21 cellular contexts compared by ENCODE assay signal in the genomic region with DNA sequence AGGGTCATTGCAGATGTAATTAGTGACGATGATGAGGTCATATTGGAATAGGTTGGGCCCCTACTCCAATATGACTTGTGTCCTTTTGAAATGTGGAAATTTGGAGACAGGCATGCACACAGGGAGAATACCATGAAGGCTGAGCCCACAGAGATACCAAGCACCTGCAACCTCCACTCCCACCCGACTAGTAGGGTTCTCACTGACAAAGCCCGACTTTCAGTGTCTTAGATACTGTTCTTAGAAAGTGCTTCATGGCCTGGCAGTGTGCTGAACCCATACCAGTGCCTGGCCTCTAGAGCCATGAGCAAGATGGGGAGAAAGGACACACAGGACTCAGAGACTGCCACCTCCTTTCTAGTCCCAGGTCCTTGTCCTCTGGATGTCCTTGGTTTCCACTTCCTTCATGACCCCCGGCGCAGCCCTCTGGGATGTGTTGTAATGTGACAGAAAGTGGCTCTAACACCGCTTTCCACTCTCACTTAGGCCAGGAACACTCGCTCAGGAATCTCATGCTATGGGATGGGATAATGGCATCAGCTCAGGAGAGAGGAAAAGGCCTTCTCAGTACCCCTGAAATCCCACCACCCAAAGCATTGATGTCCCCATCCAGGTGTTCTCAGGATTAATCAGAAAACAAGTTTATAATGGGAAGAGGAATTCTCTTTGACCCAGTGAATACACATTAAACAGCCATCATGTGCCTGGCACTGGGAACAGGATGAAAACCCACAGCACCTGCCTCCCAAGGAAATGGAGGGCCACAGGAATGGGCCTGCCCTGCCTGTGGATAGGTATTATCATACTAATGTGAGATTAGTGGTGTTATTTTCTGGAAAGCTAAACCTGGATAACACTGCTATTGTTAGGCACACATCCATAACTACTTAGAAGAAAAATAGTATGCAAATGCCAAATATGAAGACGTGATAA. TPM values are rescaled to one million over a fixed set of nuclear protein-coding genes. Genes with fewer than 3 reads are reported as not detected.
DNase-seq lines count a peak whose midpoint lies in the region; ATAC-seq and TF ChIP-seq lines count a peak whose summit lies in the region.
"Had no signal": no experiment of that assay in that cellular context is flagged by ENCODE, and none has a peak within 500 bp of the region (broad histone marks: within the 10 kb centered on the region; RNA-seq: fewer than 3 reads in every experiment).

No MANE protein-coding gene starts in this region.

- POLR2A ChIA-PET in CD8-positive, alpha-beta T cell (lab: Charles Lee): no interaction called here
- POLR2A ChIA-PET in naive thymus-derived CD8-positive, alpha-beta T cell (lab: Charles Lee): no interaction called here

- no peaks in the 10 kb centered on the region for H3K27me3 ChIP-seq in CD8-positive, alpha-beta T cell (ENCODE audit: insufficient read depth, low read length)
- H3K27me3 ChIP-seq in endodermal cell (ENCODE audit: control insufficient read depth, insufficient read depth, low read length, poor library complexity, severe bottlenecking): no peaks in the 10 kb centered on the region
- H3K27me3 ChIP-seq: transverse colon had no signal

- peaks cover 21% of the 10 kb centered on the region for H3K36me3 ChIP-seq in CD8-positive, alpha-beta T cell (ENCODE audit: insufficient read depth, low read length)
- H3K36me3 ChIP-seq in endodermal cell (ENCODE audit: control insufficient read depth, insufficient read depth, low read length): peaks cover 44% of the 10 kb centered on the region
- H3K36me3 ChIP-seq: transverse colon had no signal

- CTCF ChIA-PET in CD8-positive, alpha-beta T cell (lab: Charles Lee): no interaction called here

- intact Hi-C loops in CD8-positive, alpha-beta T cell (cut with DNase I, micrococcal nuclease): no loop called here
- intact Hi-C loops in Right ventricle myocardium superior (cut with DNase I): no loop called here

- H3K36me3 Mint-ChIP-seq in CD8-positive, alpha-beta T cell: peaks cover 48% of the 10 kb centered on the region
- no peaks in the 10 kb centered on the region for H3K36me3 Mint-ChIP-seq in activated naive CD8-positive, alpha-beta T cell
- peaks cover 0 to 51% (median 8%) of the 10 kb centered on the region in 3 donors for H3K36me3 Mint-ChIP-seq in naive thymus-derived CD8-positive, alpha-beta T cell
- H3K36me3 Mint-ChIP-seq in endodermal cell (ENCODE audit: low read depth): peaks cover 32% of the 10 kb centered on the region

- no peak overlapping the region for H3K9ac ChIP-seq in endodermal cell (ENCODE audit: extremely low read depth, low read length, poor library complexity, severe bottlenecking)
- H3K9ac ChIP-seq: SK-N-SH had no signal

- H3K9me3 ChIP-seq in CD8-positive, alpha-beta T cell (ENCODE audit: low read length): no peaks in the 10 kb centered on the region
- H3K9me3 ChIP-seq in endodermal cell (ENCODE audit: control insufficient read depth, low read length): no peaks in the 10 kb centered on the region
- H3K9me3 ChIP-seq: SK-N-SH, transverse colon had no signal

- no peak for TF ChIP-seq CTCF in CD8-positive, alpha-beta T cell (IDR thresholded peaks at IDR 0.05)
- no peak for TF ChIP-seq CTCF in endodermal cell (conservative IDR thresholded peaks at IDR 0.05)

- H3K27me3 Mint-ChIP-seq in CD8-positive, alpha-beta T cell (ENCODE audit: low read depth): no peaks in the 10 kb centered on the region
- H3K27me3 Mint-ChIP-seq in activated naive CD8-positive, alpha-beta T cell: no peaks in the 10 kb centered on the region
- H3K27me3 Mint-ChIP-seq in naive thymus-derived CD8-positive, alpha-beta T cell: no peaks in the 10 kb centered on the region
- H3K27me3 Mint-ChIP-seq in endodermal cell (ENCODE audit: insufficient read depth): no peaks in the 10 kb centered on the region

- TF ChIP-seq POLR2A in GM18505 (IDR thresholded peaks at IDR 0.05; ENCODE audit: borderline replicate concordance, extremely low read depth, insufficient read depth, insufficient read length): peak; percentile 40

- H3K4me1 Mint-ChIP-seq in CD8-positive, alpha-beta T cell (ENCODE audit: low read depth): peaks cover 7% of the 10 kb centered on the region
- H3K4me1 Mint-ChIP-seq in activated naive CD8-positive, alpha-beta T cell (ENCODE audit: low read depth): peaks cover 3% of the 10 kb centered on the region
- peaks cover 7 to 11% (median 10%) of the 10 kb centered on the region in 4 donors for H3K4me1 Mint-ChIP-seq in naive thymus-derived CD8-positive, alpha-beta T cell
- peaks cover 2% of the 10 kb centered on the region for H3K4me1 Mint-ChIP-seq in endodermal cell

- 90 to 100% methylated on average over 4 to 8 of the region's 8 CpGs for WGBS in endodermal cell (ENCODE audit: insufficient coverage in 1 of 2, insufficient read length in 1 of 2), 2 experiments

- H3K4me1 ChIP-seq in CD8-positive, alpha-beta T cell (ENCODE audit: insufficient read depth, low read length): peaks cover under 1% of the 10 kb centered on the region
- no peaks in the 10 kb centered on the region for H3K4me1 ChIP-seq in endodermal cell (ENCODE audit: control insufficient read depth, insufficient read depth, low read length)

- DNase-seq in CD8-positive, alpha-beta T cell: no peak
- no peak for DNase-seq in naive thymus-derived CD8-positive, alpha-beta T cell
- DNase-seq in endodermal cell (no peak), Right ventricle myocardium superior (no peak)
- DNase-seq: activated naive CD4-positive, alpha-beta T cell; effector CD8-positive, alpha-beta T cell; KBM-7; NCI-H1048; NCI-H2081; NCI-H446 treated with DMSO at 0.1 percent for 48 hours; occipital lobe; SK-N-SH; stimulated activated naive CD4-positive, alpha-beta T cell; T1000; transverse colon had no signal

- no peak for ATAC-seq in CD8-positive, alpha-beta T cell
- ATAC-seq in GM18505 (IDR thresholded peaks at IDR 0.05; ENCODE audit: unreplicated experiment): no peak
- no peak for ATAC-seq in naive thymus-derived CD8-positive, alpha-beta T cell
- no peak for ATAC-seq in HG03378 (IDR thresholded peaks at IDR 0.05; ENCODE audit: unreplicated experiment)
- no peak for ATAC-seq in GM21526 (IDR thresholded peaks at IDR 0.05; ENCODE audit: low FRiP score, unreplicated experiment)
- ATAC-seq in Right ventricle myocardium superior (ENCODE audit: poor library complexity): no peak
- ATAC-seq: activated CD4-positive, CD25-positive, alpha-beta regulatory T cell treated with anti-CD3 and anti-CD28 coated beads, Interleukin-2, amount 50 U/mL, for 24 hours; HCT116 had no signal

- no peaks in the 10 kb centered on the region for H3K9me3 Mint-ChIP-seq in CD8-positive, alpha-beta T cell
- no peaks in the 10 kb centered on the region for H3K9me3 Mint-ChIP-seq in activated naive CD8-positive, alpha-beta T cell (ENCODE audit: low read depth)
- H3K9me3 Mint-ChIP-seq in naive thymus-derived CD8-positive, alpha-beta T cell: no peaks in the 10 kb centered on the region
- no peaks in the 10 kb centered on the region for H3K9me3 Mint-ChIP-seq in endodermal cell

- H3K4me3 Mint-ChIP-seq in CD8-positive, alpha-beta T cell: no peak overlapping the region
- H3K4me3 Mint-ChIP-seq in activated naive CD8-positive, alpha-beta T cell: no peak overlapping the region
- H3K4me3 Mint-ChIP-seq in naive thymus-derived CD8-positive, alpha-beta T cell: peak overlapping the region in 1 of 10 donors; percentile 34
- no peak overlapping the region for H3K4me3 Mint-ChIP-seq in endodermal cell

- H3K27ac ChIP-seq in CD8-positive, alpha-beta T cell (ENCODE audit: low read depth, low read length): no peak overlapping the region
- H3K27ac ChIP-seq in endodermal cell (ENCODE audit: low read depth, low read length): no peak overlapping the region
- H3K27ac ChIP-seq: transverse colon had no signal

- H3K4me3 ChIP-seq in CD8-positive, alpha-beta T cell (ENCODE audit: low read depth, low read length): no peak overlapping the region
- H3K4me3 ChIP-seq in endodermal cell (ENCODE audit: low read length): no peak overlapping the region
- H3K4me3 ChIP-seq: transverse colon had no signal

- peak overlapping the region; percentile 83 for H3K27ac Mint-ChIP-seq in CD8-positive, alpha-beta T cell
- H3K27ac Mint-ChIP-seq in activated naive CD8-positive, alpha-beta T cell: peak overlapping the region; percentile 84
- H3K27ac Mint-ChIP-seq in naive thymus-derived CD8-positive, alpha-beta T cell: peak overlapping the region; percentile 8 to 79 (median 40)
- no peak overlapping the region for H3K27ac Mint-ChIP-seq in endodermal cell

RNA-seq across cellular contexts. Expression of a gene that starts 59.9 kb away (rescaled TPM):
- under 1 TPM; 0.65 to 0.94 TPM for total RNA-seq in CD8-positive, alpha-beta T cell
- total RNA-seq in naive thymus-derived CD8-positive, alpha-beta T cell: 1 to 10 TPM; 1.2 to 1.4 TPM
- polyA plus RNA-seq in naive thymus-derived CD8-positive, alpha-beta T cell: 10 to 100 TPM in 1 of 3 donors, 1 to 10 TPM in 2; 3.8 to 11.2 (median 4.4) TPM
- total RNA-seq in endodermal cell (10 to 100 TPM; 26.8 to 34.5 TPM), Right ventricle myocardium superior (3.1 TPM)
- 9.1 TPM for polyA plus RNA-seq in endodermal cell (2013, experiment 1 of 2)
- polyA plus RNA-seq in endodermal cell (2013, experiment 2 of 2): 7.0 TPM
